8 cellular contexts compared by ENCODE assay signal in the genomic region with DNA sequence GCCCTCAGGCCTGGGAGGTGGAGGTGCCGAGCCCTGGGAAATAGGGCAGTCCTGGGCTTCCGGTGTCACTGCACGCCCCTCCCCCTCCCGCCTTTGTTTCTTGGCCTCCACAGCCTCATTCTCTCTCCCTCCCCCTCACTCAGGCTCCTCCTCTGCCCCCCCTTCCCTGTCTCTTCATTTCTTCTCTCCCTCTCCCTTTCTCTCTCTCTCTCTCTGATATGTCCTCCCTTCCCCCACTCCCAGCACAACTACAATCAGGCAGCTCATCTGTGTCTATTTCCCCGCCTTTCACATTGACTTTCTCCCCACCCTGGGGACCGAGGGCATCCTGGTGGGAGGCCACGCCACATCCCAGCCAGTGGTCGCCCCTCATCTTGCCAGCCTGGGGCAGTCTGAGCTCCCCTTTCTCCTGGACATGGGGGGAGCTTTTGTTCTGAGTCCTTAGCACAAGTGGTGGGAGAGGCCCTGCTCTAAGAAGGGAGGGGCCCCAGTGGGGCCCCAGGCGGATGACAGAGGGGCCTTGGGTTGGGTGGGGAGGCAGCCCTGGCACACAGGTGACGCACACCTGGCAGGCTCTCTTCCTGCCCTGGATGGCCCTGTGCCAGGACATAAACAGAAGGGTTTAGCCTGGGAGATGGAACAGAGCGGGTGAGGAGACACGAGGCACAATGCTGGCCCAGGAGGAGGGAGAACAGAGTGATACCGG. TPM values are rescaled to one million over a fixed set of nuclear protein-coding genes. Genes with fewer than 3 reads are reported as not detected.
DNase-seq lines count a peak whose midpoint lies in the region; ATAC-seq and TF ChIP-seq lines count a peak whose summit lies in the region.

No MANE protein-coding gene starts in this region.

- no peak overlapping the region for H3K56ac ChIP-seq in IMR-90 (ENCODE audit: extremely low read depth, insufficient read depth, low read length)

- H3K4me1 ChIP-seq in IMR-90 (ENCODE audit: control insufficient read depth, insufficient read depth, low read length) (peaks cover 1% of the 10 kb centered on the region; the same call in 1 of the 2 replicates), body of pancreas (peaks cover 67% of the 10 kb centered on the region), right lobe of liver (peaks cover 0 to 2% (median 0%) of the 10 kb centered on the region in 4 donors), ascending aorta (peaks cover 0 to 16% of the 10 kb centered on the region in 2 donors)

- intact Hi-C loops in IMR-90 (cut with micrococcal nuclease): no loop called here
- intact Hi-C loops in body of pancreas (cut with DNase I): no loop called here
- intact Hi-C loops in right lobe of liver (cut with DNase I): loop anchor here in 1 of 2 donors (10.0 kb wide), 1 partner anchor 157 kb away; no protein-coding TSS in a partner anchor
- intact Hi-C loops in ascending aorta (cut with DNase I): no loop called here

- H3K36me3 ChIP-seq in IMR-90 (ENCODE audit: control insufficient read depth, insufficient read depth, low read length) (no peaks in the 10 kb centered on the region; the same call in 1 of the 2 replicates), body of pancreas (replicated peaks in 1 of 2; ENCODE audit: insufficient read depth in 1 of 2, low read depth in 2 of 2) (no peaks in the 10 kb centered on the region), right lobe of liver (no peaks in the 10 kb centered on the region), ascending aorta (peaks cover 0 to 4% of the 10 kb centered on the region in 2 donors)

- dilution Hi-C loops in IMR-90 (cut with HindIII; ENCODE audit: low sequenced_read_pairs, unreplicated experiment): no loop called here

- TF ChIP-seq RAD21 in IMR-90 (IDR thresholded peaks at IDR 0.05; ENCODE audit: low read length): no peak

- 0 out of 2 replicates have a peak overlapping the region, but pooled peaks have one; percentile 6 for H2AK5ac ChIP-seq in IMR-90 (ENCODE audit: low read depth, low read length)

- no peak overlapping the region; the same call in 2 of the 3 replicates for H2BK15ac ChIP-seq in IMR-90 (ENCODE audit: low read depth, low read length)

- no peak overlapping the region for H2BK20ac ChIP-seq in IMR-90 (ENCODE audit: low read depth, low read length)

- TF ChIP-seq CTCF in IMR-90 (conservative IDR thresholded peaks at IDR 0.05; ENCODE audit: low read depth, low read length): no peak
- TF ChIP-seq CTCF in body of pancreas (IDR thresholded peaks at IDR 0.05): no peak
- no peak for TF ChIP-seq CTCF in right lobe of liver (IDR thresholded peaks at IDR 0.05)
- TF ChIP-seq CTCF in ascending aorta (IDR thresholded peaks at IDR 0.05): no peak

- H3K4ac ChIP-seq in IMR-90 (ENCODE audit: low read depth, low read length): 0 out of 2 replicates have a peak overlapping the region, but pooled peaks have one; percentile 19

- H3K79me1 ChIP-seq in IMR-90 (ENCODE audit: low read depth in 1 of 2, low read length in 2 of 2): peaks cover 4 to 57% of the 10 kb centered on the region in 2 experiments

- H2AK9ac ChIP-seq in IMR-90 (replicated peaks; ENCODE audit: low read depth, low read length, poor library complexity): peak overlapping the region; percentile 42

- TF ChIP-seq POLR2A in IMR-90 (IDR thresholded peaks at IDR 0.05; ENCODE audit: low read depth, low read length) (no peak), body of pancreas (IDR thresholded peaks at IDR 0.05) (no peak), right lobe of liver (IDR thresholded peaks at IDR 0.05) (no peak)

- no peaks in the 10 kb centered on the region for H3K27me3 ChIP-seq in IMR-90 (ENCODE audit: control insufficient read depth, insufficient read depth, low read length)
- H3K27me3 ChIP-seq in body of pancreas: no peaks in the 10 kb centered on the region
- no peaks in the 10 kb centered on the region for H3K27me3 ChIP-seq in right lobe of liver
- no peaks in the 10 kb centered on the region for H3K27me3 ChIP-seq in ascending aorta

- H2AFZ ChIP-seq in IMR-90 (replicated peaks; ENCODE audit: low read length, poor library complexity): no peak overlapping the region

- H4K20me1 ChIP-seq in IMR-90 (ENCODE audit: insufficient read depth, low read length): peaks cover 17% of the 10 kb centered on the region

- no peak for ATAC-seq in IMR-90 (ENCODE audit: low read depth)
- ATAC-seq in body of pancreas: peak; percentile 74
- ATAC-seq in right lobe of liver: peak in 1 of 4 donors; percentile 3
- ATAC-seq in HG03442 (IDR thresholded peaks at IDR 0.05; ENCODE audit: unreplicated experiment): no peak
- no peak for ATAC-seq in HG03354 (IDR thresholded peaks at IDR 0.05; ENCODE audit: poor library complexity, severe bottlenecking, unreplicated experiment)

- H4K91ac ChIP-seq in IMR-90 (ENCODE audit: insufficient read depth, low read depth, low read length): no peak overlapping the region

- H3K27ac ChIP-seq in IMR-90 (ENCODE audit: insufficient read depth, low read length): no peak overlapping the region
- H3K27ac ChIP-seq in body of pancreas: peak overlapping the region; percentile 87 to 96 (median 92)
- H3K27ac ChIP-seq in right lobe of liver: peak overlapping the region; percentile 26 to 72 (median 45)
- H3K27ac ChIP-seq in ascending aorta: peak overlapping the region in 1 of 2 donors; percentile 0

- in situ Hi-C loops in IMR-90 (cut with MboI; ENCODE audit: low sequenced_read_pairs): no loop called here

- DNase-seq in IMR-90 (no peak), RPMI8226 (peak; percentile 65), body of pancreas (peak; percentile 86 to 97 (median 91)), right lobe of liver (no peak), ascending aorta (ENCODE audit: low spot score in 2 of 2) (no peak)
- DNase-seq in stimulated activated naive CD4-positive, alpha-beta T cell treated with Interleukin-2 at 50 U/mL for 16 hours (lab: John Stamatoyannopoulos, UW): peak; percentile 54

- H3K4me3 ChIP-seq in IMR-90 (ENCODE audit: insufficient read depth, low read depth, low read length) (no peak overlapping the region), body of pancreas (no peak overlapping the region), right lobe of liver (no peak overlapping the region), ascending aorta (no peak overlapping the region)

- H3K9me1 ChIP-seq in IMR-90 (ENCODE audit: insufficient read depth, low read length): peaks cover 19% of the 10 kb centered on the region

- H3K18ac ChIP-seq in IMR-90 (ENCODE audit: low read depth, low read length): no peak overlapping the region

- H3K14ac ChIP-seq in IMR-90 (replicated peaks; ENCODE audit: low read depth, low read length): no peak overlapping the region; the same call in 1 of the 2 replicates

- H2BK120ac ChIP-seq in IMR-90 (ENCODE audit: low read depth, low read length): no peak overlapping the region

- H3K23ac ChIP-seq in IMR-90 (ENCODE audit: low read depth, low read length): no peak overlapping the region

- H4K5ac ChIP-seq in IMR-90 (ENCODE audit: low read depth, low read length): no peak overlapping the region

- H3K9me3 ChIP-seq in IMR-90 (ENCODE audit: control insufficient read depth, insufficient read depth, low read length): no peaks in the 10 kb centered on the region
- no peaks in the 10 kb centered on the region for H3K9me3 ChIP-seq in body of pancreas
- no peaks in the 10 kb centered on the region for H3K9me3 ChIP-seq in right lobe of liver
- H3K9me3 ChIP-seq in ascending aorta: no peaks in the 10 kb centered on the region

- H3K4me2 ChIP-seq in IMR-90 (ENCODE audit: low read depth, low read length): no peak overlapping the region

- H2BK5ac ChIP-seq in IMR-90 (ENCODE audit: low read depth, low read length, poor library complexity, severe bottlenecking): no peak overlapping the region

- no peak overlapping the region for H3K9ac ChIP-seq in IMR-90 (ENCODE audit: low read depth, low read length)

- BruUV-seq in IMR-90 (replicated peaks; lab: Mats Ljungman, UMichigan): no TSS peak

- CTCF ChIA-PET in IMR-90 (lab: Yijun Ruan, JAX): interaction anchor here (1.5 kb wide), 1 partner anchor 9 kb away, joined by 4 read pairs; no protein-coding TSS in a partner anchor

- 40% methylated on average over 2 of the region's 13 CpGs; no CpG with 5 or more reads in 1 of the 2 experiments for WGBS in IMR-90 (ENCODE audit: extremely low coverage in 2 of 2, insufficient read length in 1 of 2), 2 experiments
- 26 to 31% methylated on average over 12 to 13 of the region's 13 CpGs for WGBS in body of pancreas, 2 donors
- 60% methylated on average over 3 of the region's 13 CpGs for WGBS in right lobe of liver (ENCODE audit: insufficient coverage, low coverage, low lambda C conversion rate, missing lambda C conversion rate)

- POLR2A ChIA-PET in IMR-90 (lab: Charles Lee; ENCODE audit: unreplicated experiment): no interaction called here

- H4K8ac ChIP-seq in IMR-90 (ENCODE audit: low read depth in 2 of 2, low read length in 2 of 2): 0 out of 4 replicates have a peak overlapping the region, but pooled peaks of 1 of the 2 experiments have one; percentile 9

TF ChIP-seq in IMR-90, 13 proteins besides CTCF, POLR2A, EP300 and RAD21:
- TF ChIP-seq, protein P1, sequence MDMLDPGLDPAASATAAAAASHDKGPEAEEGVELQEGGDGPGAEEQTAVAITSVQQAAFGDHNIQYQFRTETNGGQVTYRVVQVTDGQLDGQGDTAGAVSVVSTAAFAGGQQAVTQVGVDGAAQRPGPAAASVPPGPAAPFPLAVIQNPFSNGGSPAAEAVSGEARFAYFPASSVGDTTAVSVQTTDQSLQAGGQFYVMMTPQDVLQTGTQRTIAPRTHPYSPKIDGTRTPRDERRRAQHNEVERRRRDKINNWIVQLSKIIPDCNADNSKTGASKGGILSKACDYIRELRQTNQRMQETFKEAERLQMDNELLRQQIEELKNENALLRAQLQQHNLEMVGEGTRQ (IDR thresholded peaks at IDR 0.05; ENCODE audit: low read depth, low read length): no peak
- no peak for TF ChIP-seq MAZ (IDR thresholded peaks at IDR 0.05; ENCODE audit: borderline replicate concordance, low read depth, low read length)

RNA-seq across cellular contexts. Expression of gene IDH2, which starts 40.1 kb away (rescaled TPM):
- total RNA-seq in IMR-90 (2012; rRNA removed) (87.2 and 118 TPM in 2 replicates), body of pancreas (10 to 100 TPM; 77.5 to 78.6 TPM), right lobe of liver (100 to 1,000 TPM; 115 to 371 (median 261) TPM), ascending aorta (49.7 TPM)
- 84.2 and 84.9 TPM in 2 replicates for polyA plus RNA-seq in IMR-90 (2012; rRNA removed)
- 49.5 and 94.7 TPM in 2 replicates for polyA plus RNA-seq in IMR-90 (2012; cell fraction: cytosol; rRNA removed)
- polyA plus RNA-seq in IMR-90 (2012; cell fraction: nucleus; rRNA removed; ENCODE audit: low replicate concordance): 37.6 and 62.1 TPM in 2 replicates

Comparison
In these comparisons a context has a peak if more than half of its experiments do, and no peak if none do; other contexts are left out.
1. DNase-seq: peak in RPMI8226 (single experiment), body of pancreas (4 of 4) and stimulated activated naive CD4-positive, alpha-beta T cell treated with Interleukin-2 at 50 U/mL for 16 hours (single experiment); none in IMR-90 (single experiment), right lobe of liver (0 of 3) and ascending aorta (0 of 2).